Comparison of ENCODE assay signal across 29 cellular contexts in the genomic region with DNA sequence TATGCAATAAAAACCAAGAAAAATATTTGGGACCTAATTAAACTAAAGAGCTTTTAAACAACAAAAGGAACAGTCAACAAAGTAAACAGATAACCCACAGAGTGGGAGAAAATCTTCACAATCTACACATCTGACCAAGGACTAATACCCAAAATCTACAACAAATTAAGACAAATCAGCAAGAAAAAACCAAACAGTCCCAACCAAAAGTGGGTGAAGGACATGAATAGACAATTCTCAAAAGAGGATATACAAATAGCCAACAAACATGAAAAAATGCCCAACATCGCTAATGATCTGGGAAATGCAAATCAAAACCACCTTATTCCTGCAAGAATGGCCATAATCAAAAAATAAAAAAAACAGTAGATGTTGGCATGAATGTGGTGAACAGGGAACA.
"Had no signal": no experiment of that assay in that cellular context is flagged by ENCODE, and none has a peak within 500 bp of the region (broad histone marks: within the 10 kb centered on the region; RNA-seq: fewer than 3 reads in every experiment).

No MANE protein-coding gene starts in this region.

- DNase-seq: activated effector memory CD4-positive, alpha-beta T cell treated with anti-CD3 and anti-CD28 coated beads, Interleukin-2, amount 50 U/mL, for 16 hours; activated effector memory CD4-positive, alpha-beta T cell treated with Interleukin-2 at 50 U/mL for 16 hours; activated gamma-delta T cell; activated gamma-delta T cell treated with Interleukin-2 at 50 U/mL for 16 hours; activated naive CD4-positive, alpha-beta T cell; activated naive CD4-positive, alpha-beta T cell treated with anti-CD3 and anti-CD28 coated beads for 36 hours; activated naive CD4-positive, alpha-beta T cell treated with anti-CD3 and anti-CD28 coated beads, Interleukin-2, amount 10 ng/mL, durations not matched to agents 7 days and 5 days; activated naive CD4-positive, alpha-beta T cell treated with anti-CD3 and anti-CD28 coated beads, Interleukin-2, amount 50 U/mL, for 16 hours; activated naive CD4-positive, alpha-beta T cell treated with Interleukin-2 at 50 U/mL for 16 hours; activated naive CD8-positive, alpha-beta T cell treated with anti-CD3 and anti-CD28 coated beads for 36 hours; activated naive CD8-positive, alpha-beta T cell treated with anti-CD3 and anti-CD28 coated beads, Interleukin-2, amount 10 ng/mL, durations not matched to agents 7 days and 5 days; activated naive CD8-positive, alpha-beta T cell treated with anti-CD3 and anti-CD28 coated beads, Interleukin-2, amount 50 U/mL, for 24 hours; activated T-cell treated with anti-CD3 and anti-CD28 coated beads, Interleukin-2, amount 50 U/mL, for 24 hours; activated T-cell treated with anti-CD3 and anti-CD28 coated beads, Interleukin-2, amount 50 U/mL, for 4 hours; activated T-cell treated with anti-CD3 and anti-CD28 coated beads, Interleukin-2, amount 50 U/mL, for 48 hours; activated T-cell treated with anti-CD3 and anti-CD28 coated beads, Interleukin-2, amount 50 U/mL, for 72 hours; adrenal gland; amniotic stem cell; amygdala; anterior cingulate cortex; aorta; body of pancreas; brain microvascular endothelial cell; caudate nucleus; central memory CD4-positive, alpha-beta T cell; cerebellar nuclear complex had no signal

- H3K27ac ChIP-seq: adrenal gland, ascending aorta, body of pancreas, brain microvascular endothelial cell, breast epithelium, cardiac muscle cell had no signal

- H3K4me1 ChIP-seq: adrenal gland, ascending aorta, body of pancreas, breast epithelium had no signal

- H3K4me3 ChIP-seq: adrenal gland, ascending aorta, body of pancreas, breast epithelium, cardiac muscle cell had no signal

- H3K27me3 ChIP-seq: adrenal gland, ascending aorta, body of pancreas, brain microvascular endothelial cell, breast epithelium, cardiac muscle cell had no signal

- H3K36me3 ChIP-seq: adrenal gland, ascending aorta, brain microvascular endothelial cell, breast epithelium, cardiac muscle cell had no signal

- H3K9me3 ChIP-seq: adrenal gland, body of pancreas had no signal
